In genomic region chr17:19619705-19620325, GRCh38 we compare ENCODE assay signal across 24 cellular contexts.
"Had no signal": no experiment of that assay in that cellular context is flagged by ENCODE, and none has a peak within 500 bp of the region (broad histone marks: within the 10 kb centered on the region; RNA-seq: fewer than 3 reads in every experiment).

No MANE protein-coding gene starts in this region.

- ATAC-seq: gastrocnemius medialis; heart right ventricle; left lobe of liver; mucosa of descending colon; naive thymus-derived CD8-positive, alpha-beta T cell; stimulated activated naive B cell treated with anti-CD40 and anti-IgM and Interleukin-4, amounts not matched to agents 10 μg/mL and 1 μg/mL and 100 μg/mL, for 72 hours; stimulated activated naive CD8-positive, alpha-beta T cell treated with anti-CD3 and anti-CD28 coated beads, Interleukin-15, amount 100 ng/mL, for 72 hours; upper lobe of right lung had no signal

- H3K4me1 ChIP-seq: esophagus muscularis mucosa, gastrocnemius medialis, heart right ventricle, sigmoid colon, testis, tibial nerve, upper lobe of right lung, vagina had no signal

- DNase-seq: effector memory CD4-positive, alpha-beta T cell; gastrocnemius medialis; heart right ventricle; hypothalamus; kidney glomerular epithelial cell; mammary epithelial cell; mucosa of descending colon; naive thymus-derived CD8-positive, alpha-beta T cell; posterior cingulate gyrus; sigmoid colon; stimulated activated CD4-positive, alpha-beta T cell treated with anti-CD3 and anti-CD28 coated beads, Interleukin-2, amount 100 ng/mL, for 24 hours; stimulated activated CD4-positive, alpha-beta T cell treated with anti-CD3 and anti-CD28 coated beads, Interleukin-4, amount 100 ng/mL, for 4 hours; stimulated activated naive B cell treated with anti-CD40 and anti-IgM and Interleukin-4, amounts not matched to agents 10 μg/mL and 1 μg/mL and 100 μg/mL, for 72 hours; stimulated activated naive CD8-positive, alpha-beta T cell treated with anti-CD3 and anti-CD28 coated beads, Interleukin-15, amount 100 ng/mL, for 72 hours; testis; upper lobe of right lung had no signal

- H3K4me3 ChIP-seq: esophagus muscularis mucosa, gastrocnemius medialis, heart right ventricle, mucosa of descending colon, sigmoid colon, skin epidermis, testis, tibial nerve, upper lobe of right lung, vagina had no signal

- H3K27ac ChIP-seq: epithelial cell of prostate, esophagus muscularis mucosa, gastrocnemius medialis, heart right ventricle, neutrophil, sigmoid colon, skin epidermis, testis, tibial nerve, upper lobe of right lung, vagina had no signal

- H3K9me3 ChIP-seq: testis had no signal

- FAIRE-seq: islet of Langerhans had no signal

- H3K36me3 ChIP-seq: esophagus muscularis mucosa, gastrocnemius medialis, heart right ventricle, neutrophil, sigmoid colon, upper lobe of right lung, vagina had no signal
